ENCODE assay signal across 8 cellular contexts in genomic region chr11:119205574-119206511, GRCh38. TPM values are rescaled to one million over a fixed set of nuclear protein-coding genes. Genes with fewer than 3 reads are reported as not detected.
DNase-seq lines count a peak whose midpoint lies in the region; ATAC-seq, FAIRE-seq and TF ChIP-seq lines count a peak whose summit lies in the region.

CBL (plus strand) TSS chr11:119206339; CDS start chr11:119206418, 79 bp downstream.

- no peaks in the 10 kb centered on the region for H3K9me3 ChIP-seq in DND-41 (ENCODE audit: insufficient read depth, low read length, severe bottlenecking)
- H3K9me3 ChIP-seq in KOPT-K1 (ENCODE audit: insufficient read depth, low read length, poor library complexity, severe bottlenecking), result no peaks in the 10 kb centered on the region
- no peaks in the 10 kb centered on the region for H3K9me3 ChIP-seq in fibroblast of lung (ENCODE audit: control insufficient read depth, insufficient read depth, low read depth, low read length)
- H3K9me3 ChIP-seq in naive thymus-derived CD4-positive, alpha-beta T cell (ENCODE audit: control insufficient read depth in 2 of 3, low read length in 3 of 3), result no peaks in the 10 kb centered on the region

- H3K4me3 Mint-ChIP-seq in activated T-helper 1 cell treated with anti-CD3 and anti-CD28 coated beads, Interleukin-12 subunit alpha, Interleukin-12 subunit beta, Interleukin-2, Interleukin-4 antibody, amounts not matched to agents 30 ng/mL and 10 ng/mL and 1 ng/mL, durations not matched to agents 14 hours and 24 hours and 36 hours, result peak within 1 kb of the TSS; percentile 98
- H3K4me3 Mint-ChIP-seq in naive thymus-derived CD4-positive, alpha-beta T cell, result peak within 1 kb of the TSS; percentile 88 to 100 (median 98)
- H3K4me3 Mint-ChIP-seq in stimulated activated memory B cell treated with anti-CD40 and anti-IgM and Interleukin-4, amounts not matched to agents 10 μg/mL and 1 μg/mL and 100 μg/mL, for 72 hours, result peak within 1 kb of the TSS; percentile 98

- H3K27me3 Mint-ChIP-seq in activated T-helper 1 cell treated with anti-CD3 and anti-CD28 coated beads, Interleukin-12 subunit alpha, Interleukin-12 subunit beta, Interleukin-2, Interleukin-4 antibody, amounts not matched to agents 30 ng/mL and 10 ng/mL and 1 ng/mL, durations not matched to agents 14 hours and 24 hours and 36 hours (ENCODE audit: insufficient read depth), result no peaks in the 10 kb centered on the region
- peaks cover 0 to 3% (median 0%) of the 10 kb centered on the region in 5 donors for H3K27me3 Mint-ChIP-seq in naive thymus-derived CD4-positive, alpha-beta T cell
- no peaks in the 10 kb centered on the region for H3K27me3 Mint-ChIP-seq in stimulated activated memory B cell treated with anti-CD40 and anti-IgM and Interleukin-4, amounts not matched to agents 10 μg/mL and 1 μg/mL and 100 μg/mL, for 72 hours

- H4K20me1 ChIP-seq in DND-41 (ENCODE audit: insufficient read depth, low read length) (peaks cover 11% of the 10 kb centered on the region; the same call in 1 of the 2 replicates), fibroblast of lung (ENCODE audit: control insufficient read depth, extremely low read depth, insufficient read depth, low read length) (no peaks in the 10 kb centered on the region)

- peaks cover 47% of the 10 kb centered on the region for H3K79me2 ChIP-seq in DND-41 (ENCODE audit: insufficient read depth, low read length)
- H3K79me2 ChIP-seq in fibroblast of lung (ENCODE audit: control insufficient read depth, insufficient read depth, low read length), result peaks cover 45% of the 10 kb centered on the region

- peaks cover 28% of the 10 kb centered on the region for H3K4me1 Mint-ChIP-seq in activated T-helper 1 cell treated with anti-CD3 and anti-CD28 coated beads, Interleukin-12 subunit alpha, Interleukin-12 subunit beta, Interleukin-2, Interleukin-4 antibody, amounts not matched to agents 30 ng/mL and 10 ng/mL and 1 ng/mL, durations not matched to agents 14 hours and 24 hours and 36 hours (ENCODE audit: low read depth)
- H3K4me1 Mint-ChIP-seq in naive thymus-derived CD4-positive, alpha-beta T cell, result peaks cover 18 to 49% (median 41%) of the 10 kb centered on the region in 7 donors
- peaks cover 41% of the 10 kb centered on the region for H3K4me1 Mint-ChIP-seq in stimulated activated memory B cell treated with anti-CD40 and anti-IgM and Interleukin-4, amounts not matched to agents 10 μg/mL and 1 μg/mL and 100 μg/mL, for 72 hours

- intact Hi-C loops in activated T-helper 1 cell treated with anti-CD3 and anti-CD28 coated beads, Interleukin-12 subunit alpha, Interleukin-12 subunit beta, Interleukin-2, Interleukin-4 antibody, amounts not matched to agents 30 ng/mL and 10 ng/mL and 1 ng/mL, durations not matched to agents 14 hours and 24 hours and 36 hours (cut with micrococcal nuclease), result loop anchor here (1.0 to 5.0 kb wide), 9 partner anchors 17 to 209 kb away; partner anchors contain the start of genes CENATAC, NLRX1, RNF26 and RPS25
- intact Hi-C loops in naive thymus-derived CD4-positive, alpha-beta T cell (cut with micrococcal nuclease), result loop anchor here (1.0 to 5.0 kb wide), 12 partner anchors 17 to 188 kb away; partner anchors contain the start of genes NLRX1 (in 1 of the 2), RPS25 (in 1 of the 2), SLC37A4 (in 1 of the 2) and TRAPPC4 (in 1 of the 2)

- peak within 1 kb of the TSS; percentile 80 for H3K4me2 ChIP-seq in DND-41 (ENCODE audit: insufficient read depth, low read length)
- H3K4me2 ChIP-seq in fibroblast of lung (ENCODE audit: extremely low read depth, insufficient read depth, low read length), result peak within 1 kb of the TSS; percentile 85

- TF ChIP-seq CTCF in DND-41 (IDR thresholded peaks at IDR 0.05; ENCODE audit: borderline replicate concordance, extremely low read depth, low read length, poor library complexity, severe bottlenecking), result peak; percentile 90
- peak; percentile 65 to 74 for TF ChIP-seq CTCF in fibroblast of lung (conservative IDR thresholded peaks at IDR 0.05 in 1 of 2, IDR thresholded peaks at IDR 0.05 in 1 of 2; ENCODE audit: low read depth in 1 of 2, low read length in 2 of 2)

- H3K27me3 ChIP-seq in DND-41 (ENCODE audit: insufficient read depth, low read length, poor library complexity) (no peaks in the 10 kb centered on the region), fibroblast of lung (ENCODE audit: control insufficient read depth, insufficient read depth, low read length) (no peaks in the 10 kb centered on the region)
- H3K27me3 ChIP-seq in naive thymus-derived CD4-positive, alpha-beta T cell (ENCODE audit: control insufficient read depth in 2 of 2, insufficient read depth in 2 of 2, low read length in 2 of 2), result no peaks in the 10 kb centered on the region

- H3K36me3 ChIP-seq in DND-41 (ENCODE audit: insufficient read depth, low read length) (no peaks in the 10 kb centered on the region; the same call in 1 of the 2 replicates), KOPT-K1 (ENCODE audit: insufficient read depth, low read length) (no peaks in the 10 kb centered on the region; the same call in 1 of the 2 replicates), fibroblast of lung (ENCODE audit: control insufficient read depth, insufficient read depth, low read length) (no peaks in the 10 kb centered on the region)
- H3K36me3 ChIP-seq in naive thymus-derived CD4-positive, alpha-beta T cell (ENCODE audit: control insufficient read depth in 2 of 3, insufficient read depth in 3 of 3, low read length in 3 of 3), result peaks cover 0 to 4% (median 0%) of the 10 kb centered on the region in 3 experiments

- no peaks in the 10 kb centered on the region for H3K9me3 Mint-ChIP-seq in activated T-helper 1 cell treated with anti-CD3 and anti-CD28 coated beads, Interleukin-12 subunit alpha, Interleukin-12 subunit beta, Interleukin-2, Interleukin-4 antibody, amounts not matched to agents 30 ng/mL and 10 ng/mL and 1 ng/mL, durations not matched to agents 14 hours and 24 hours and 36 hours
- H3K9me3 Mint-ChIP-seq in naive thymus-derived CD4-positive, alpha-beta T cell, result no peaks in the 10 kb centered on the region
- H3K9me3 Mint-ChIP-seq in stimulated activated memory B cell treated with anti-CD40 and anti-IgM and Interleukin-4, amounts not matched to agents 10 μg/mL and 1 μg/mL and 100 μg/mL, for 72 hours, result no peaks in the 10 kb centered on the region

- peak within 1 kb of the TSS; percentile 97 for H3K9ac ChIP-seq in DND-41 (ENCODE audit: low read depth, low read length)
- H3K9ac ChIP-seq in fibroblast of lung (ENCODE audit: insufficient read depth, low read length), result peak within 1 kb of the TSS; percentile 72

- peak within 1 kb of the TSS; percentile 100 for H2AFZ ChIP-seq in DND-41 (ENCODE audit: low read depth, low read length)
- H2AFZ ChIP-seq in fibroblast of lung (ENCODE audit: low read length), result peak within 1 kb of the TSS; percentile 73

- H3K36me3 Mint-ChIP-seq in activated T-helper 1 cell treated with anti-CD3 and anti-CD28 coated beads, Interleukin-12 subunit alpha, Interleukin-12 subunit beta, Interleukin-2, Interleukin-4 antibody, amounts not matched to agents 30 ng/mL and 10 ng/mL and 1 ng/mL, durations not matched to agents 14 hours and 24 hours and 36 hours (ENCODE audit: low read depth), result no peaks in the 10 kb centered on the region
- H3K36me3 Mint-ChIP-seq in naive thymus-derived CD4-positive, alpha-beta T cell, result peaks cover 0 to 5% (median 0%) of the 10 kb centered on the region in 5 donors
- H3K36me3 Mint-ChIP-seq in stimulated activated memory B cell treated with anti-CD40 and anti-IgM and Interleukin-4, amounts not matched to agents 10 μg/mL and 1 μg/mL and 100 μg/mL, for 72 hours, result no peaks in the 10 kb centered on the region

- H3K27ac ChIP-seq in DND-41 (ENCODE audit: low read length) (peak within 1 kb of the TSS; percentile 89), KOPT-K1 (ENCODE audit: low read depth, low read length, poor library complexity, severe bottlenecking) (peak within 1 kb of the TSS; percentile 91), fibroblast of lung (ENCODE audit: insufficient read depth, low read length) (peak within 1 kb of the TSS; percentile 75)
- H3K27ac ChIP-seq in naive thymus-derived CD4-positive, alpha-beta T cell (ENCODE audit: low read depth, low read length), result peak within 1 kb of the TSS; percentile 91

- H3K27ac Mint-ChIP-seq in activated T-helper 1 cell treated with anti-CD3 and anti-CD28 coated beads, Interleukin-12 subunit alpha, Interleukin-12 subunit beta, Interleukin-2, Interleukin-4 antibody, amounts not matched to agents 30 ng/mL and 10 ng/mL and 1 ng/mL, durations not matched to agents 14 hours and 24 hours and 36 hours, result peak within 1 kb of the TSS; percentile 97
- peak within 1 kb of the TSS; percentile 86 to 98 (median 94) for H3K27ac Mint-ChIP-seq in naive thymus-derived CD4-positive, alpha-beta T cell
- peak within 1 kb of the TSS; percentile 83 for H3K27ac Mint-ChIP-seq in stimulated activated memory B cell treated with anti-CD40 and anti-IgM and Interleukin-4, amounts not matched to agents 10 μg/mL and 1 μg/mL and 100 μg/mL, for 72 hours

- peak within 1 kb of the TSS; percentile 98 to 100 for H3K4me3 ChIP-seq in DND-41 (ENCODE audit: low read depth in 1 of 2, low read length in 2 of 2)
- peak within 1 kb of the TSS; percentile 92 to 99 (median 92) for H3K4me3 ChIP-seq in fibroblast of lung (replicated peaks in 1 of 4; ENCODE audit: control extremely low read depth in 1 of 4, insufficient read depth in 1 of 4, low read depth in 3 of 4, low read length in 4 of 4)
- H3K4me3 ChIP-seq in naive thymus-derived CD4-positive, alpha-beta T cell (ENCODE audit: low read length), result peak within 1 kb of the TSS; percentile 88

- peak; percentile 96 for DNase-seq in DND-41
- peak; percentile 56 for DNase-seq in RCC 7860 (ENCODE audit: low spot score)
- peak; percentile 89 for DNase-seq in activated T-helper 1 cell treated with anti-CD3 and anti-CD28 coated beads, Interleukin-12 subunit alpha, Interleukin-12 subunit beta, Interleukin-2, Interleukin-4 antibody, amounts not matched to agents 30 ng/mL and 10 ng/mL and 1 ng/mL, durations not matched to agents 14 hours and 24 hours and 36 hours (ENCODE audit: low spot score)
- peak; percentile 72 to 87 for DNase-seq in fibroblast of lung (ENCODE audit: low read depth in 2 of 2)
- peak; percentile 83 to 99 (median 93) for DNase-seq in naive thymus-derived CD4-positive, alpha-beta T cell

- H3K4me1 ChIP-seq in DND-41 (ENCODE audit: insufficient read depth, low read length) (peaks cover 38% of the 10 kb centered on the region), fibroblast of lung (ENCODE audit: control insufficient read depth, extremely low read depth, insufficient read depth, low read length) (peaks cover 5% of the 10 kb centered on the region)
- peaks cover 7 to 23% of the 10 kb centered on the region in 2 donors for H3K4me1 ChIP-seq in naive thymus-derived CD4-positive, alpha-beta T cell (ENCODE audit: control insufficient read depth in 2 of 2, insufficient read depth in 2 of 2, low read length in 2 of 2)

- POLR2A ChIA-PET in naive thymus-derived CD4-positive, alpha-beta T cell (lab: Charles Lee), result interaction anchor here (0.5 to 3.4 kb wide), 20 partner anchors 9 to 266 kb away, joined by 3 to 30 read pairs (median 4); partner anchors contain the start of gene RNF26

- CTCF ChIA-PET in naive thymus-derived CD4-positive, alpha-beta T cell (lab: Charles Lee), result interaction anchor here (0.6 to 4.6 kb wide), 24 partner anchors 9 to 187 kb away, joined by 3 to 64 read pairs (median 4); partner anchors contain the start of genes DPAGT1, RPS25 and TRAPPC4

- no peak for FAIRE-seq in RCC 7860 (lab: Jason Lieb, UNC)

- ATAC-seq in DND-41 (ENCODE audit: insufficient read depth, low read depth) (peak; percentile 82), GM21737 (IDR thresholded peaks at IDR 0.05; ENCODE audit: unreplicated experiment) (peak; percentile 77)
- ATAC-seq in naive thymus-derived CD4-positive, alpha-beta T cell, result peak; percentile 97
- ATAC-seq in stimulated activated memory B cell treated with anti-CD40 and anti-IgM and Interleukin-4, amounts not matched to agents 10 μg/mL and 1 μg/mL and 100 μg/mL, for 72 hours, result peak; percentile 94

RNA-seq across cellular contexts. Expression of gene CBL, which starts in this region (rescaled TPM):
- 38.1 and 39.9 TPM in 2 replicates for total RNA-seq in activated T-helper 1 cell treated with anti-CD3 and anti-CD28 coated beads, Interleukin-12 subunit alpha, Interleukin-12 subunit beta, Interleukin-2, Interleukin-4 antibody, amounts not matched to agents 30 ng/mL and 10 ng/mL and 1 ng/mL, durations not matched to agents 14 hours and 24 hours and 36 hours
- total RNA-seq in fibroblast of lung, result 6.4 and 12.4 TPM in 2 replicates
- 11.1 and 17.6 TPM in 2 replicates for polyA plus RNA-seq in fibroblast of lung
- 8.0 and 9.2 TPM in 2 replicates for polyA plus RNA-seq in fibroblast of lung (2012)
- 14.3 and 35.8 TPM in 2 replicates for polyA minus RNA-seq in fibroblast of lung (ENCODE audit: low replicate concordance)
- 10 to 100 TPM; 37.0 to 51.8 (median 40.5) TPM for total RNA-seq in naive thymus-derived CD4-positive, alpha-beta T cell
- 10 to 100 TPM; 17.5 to 18.0 TPM for polyA plus RNA-seq in naive thymus-derived CD4-positive, alpha-beta T cell

Comparison
In these comparisons a context has a peak if more than half of its experiments do, and no peak if none do; other contexts are left out.
1. Peak in every context shown above with its lines: DNase-seq, ATAC-seq, H3K4me3 ChIP-seq and H3K27ac ChIP-seq.